Comparison of ENCODE assay signal across 33 cellular contexts in the genomic region with DNA sequence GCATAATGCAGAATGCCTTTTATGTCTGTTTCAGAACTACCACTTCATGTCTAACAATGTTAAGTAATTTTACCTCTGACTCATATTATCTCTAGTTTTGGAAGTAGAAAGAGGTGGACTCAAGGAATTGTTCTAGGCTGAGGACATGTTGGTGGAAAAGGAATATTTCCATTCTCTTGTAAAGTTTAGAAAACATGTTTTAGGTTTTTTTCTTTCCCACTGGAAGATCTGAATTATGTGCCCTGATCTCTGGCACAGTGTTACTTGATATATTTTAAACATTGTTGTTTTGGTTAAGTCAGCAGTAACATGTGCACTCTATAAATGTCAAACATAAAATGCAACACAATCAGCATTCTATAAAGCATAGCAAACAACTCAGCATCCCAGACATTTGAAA.
"Had no signal": no experiment of that assay in that cellular context is flagged by ENCODE, and none has a peak within 500 bp of the region (broad histone marks: within the 10 kb centered on the region; RNA-seq: fewer than 3 reads in every experiment).

No MANE protein-coding gene starts in this region.

- H3K36me3 ChIP-seq: thyroid gland, upper lobe of left lung, vagina had no signal

- H3K4me1 ChIP-seq: thyroid gland, vagina had no signal

- H3K27ac Mint-ChIP-seq: activated CD4-positive, alpha-beta T cell treated with anti-CD3 and anti-CD28 coated beads, Interleukin-2, amount 10 ng/mL, durations not matched to agents 7 days and 5 days; activated CD8-positive, alpha-beta memory T cell treated with anti-CD3 and anti-CD28 coated beads, Interleukin-2, amount 10 ng/mL, durations not matched to agents 7 days and 5 days; activated CD8-positive, alpha-beta T cell treated with anti-CD3 and anti-CD28 coated beads, Interleukin-2, amount 10 ng/mL, durations not matched to agents 7 days and 5 days; activated naive CD4-positive, alpha-beta T cell treated with anti-CD3 and anti-CD28 coated beads, Interleukin-2, amount 50 U/mL, for 24 hours; activated naive CD8-positive, alpha-beta T cell treated with anti-CD3 and anti-CD28 coated beads, Interleukin-2, amount 50 U/mL, for 24 hours; activated T-helper 2 cell treated with anti-CD3 and anti-CD28 coated beads, Interferon-gamma antibody, Interleukin-2, Interleukin-4, amounts not matched to agents 10 μg/mL and 5 μg/mL and 100 μg/mL, durations not matched to agents 14 hours and 24 hours and 36 hours; natural killer cell; progenitor cell of endocrine pancreas; stimulated activated memory B cell treated with anti-CD40 and anti-IgM and Interleukin-4, amounts not matched to agents 10 μg/mL and 1 μg/mL and 100 μg/mL, for 72 hours; stimulated activated naive CD8-positive, alpha-beta T cell treated with anti-CD3 and anti-CD28 coated beads, Interleukin-15, amount 100 ng/mL, for 72 hours; T-helper 17 cell had no signal

- H3K4me3 Mint-ChIP-seq: activated CD4-positive, alpha-beta T cell treated with anti-CD3 and anti-CD28 coated beads, Interleukin-2, amount 10 ng/mL, durations not matched to agents 7 days and 5 days; activated CD8-positive, alpha-beta memory T cell treated with anti-CD3 and anti-CD28 coated beads, Interleukin-2, amount 10 ng/mL, durations not matched to agents 7 days and 5 days; activated CD8-positive, alpha-beta T cell treated with anti-CD3 and anti-CD28 coated beads, Interleukin-2, amount 10 ng/mL, durations not matched to agents 7 days and 5 days; activated naive CD4-positive, alpha-beta T cell treated with anti-CD3 and anti-CD28 coated beads, Interleukin-2, amount 50 U/mL, for 24 hours; activated naive CD8-positive, alpha-beta T cell treated with anti-CD3 and anti-CD28 coated beads, Interleukin-2, amount 50 U/mL, for 24 hours; central memory CD8-positive, alpha-beta T cell; natural killer cell; stimulated activated memory B cell treated with anti-CD40 and anti-IgM and Interleukin-4, amounts not matched to agents 10 μg/mL and 1 μg/mL and 100 μg/mL, for 72 hours; stimulated activated naive CD8-positive, alpha-beta T cell treated with anti-CD3 and anti-CD28 coated beads, Interleukin-15, amount 100 ng/mL, for 72 hours; T-helper 17 cell had no signal

- FAIRE-seq: bronchial epithelial cell, small intestine had no signal

- ATAC-seq: activated CD8-positive, alpha-beta memory T cell treated with anti-CD3 and anti-CD28 coated beads, Interleukin-2, amount 10 ng/mL, durations not matched to agents 7 days and 5 days; activated CD8-positive, alpha-beta T cell treated with anti-CD3 and anti-CD28 coated beads, Interleukin-2, amount 10 ng/mL, durations not matched to agents 7 days and 5 days; activated naive CD8-positive, alpha-beta T cell treated with anti-CD3 and anti-CD28 coated beads, Interleukin-2, amount 50 U/mL, for 24 hours; heart right ventricle; natural killer cell; sciatic nerve; SK-N-SH treated with all-trans-retinoic acid at 6 μM for 48 hours; stimulated activated memory B cell treated with anti-CD40 and anti-IgM and Interleukin-4, amounts not matched to agents 10 μg/mL and 1 μg/mL and 100 μg/mL, for 72 hours; stimulated activated naive CD8-positive, alpha-beta T cell treated with anti-CD3 and anti-CD28 coated beads, Interleukin-15, amount 100 ng/mL, for 72 hours; T-helper 17 cell had no signal

- H3K4me3 ChIP-seq: heart right ventricle, thyroid gland, upper lobe of left lung, vagina had no signal

- H3K27ac ChIP-seq: epithelial cell of prostate, heart right ventricle, thyroid gland, vagina had no signal

- H3K27me3 ChIP-seq: heart right ventricle, thyroid gland, upper lobe of left lung, vagina had no signal

- H3K9me3 ChIP-seq: heart right ventricle, thyroid gland, upper lobe of left lung, vagina had no signal

- DNase-seq: activated CD4-positive, alpha-beta T cell treated with anti-CD3 and anti-CD28 coated beads for 1 hour; activated CD4-positive, alpha-beta T cell treated with anti-CD3 and anti-CD28 coated beads, Interleukin-2, amount 10 ng/mL, durations not matched to agents 7 days and 5 days; activated CD8-positive, alpha-beta memory T cell treated with anti-CD3 and anti-CD28 coated beads, Interleukin-2, amount 10 ng/mL, durations not matched to agents 7 days and 5 days; activated CD8-positive, alpha-beta T cell treated with anti-CD3 and anti-CD28 coated beads, Interleukin-2, amount 10 ng/mL, durations not matched to agents 7 days and 5 days; activated naive CD8-positive, alpha-beta T cell treated with anti-CD3 and anti-CD28 coated beads, Interleukin-2, amount 50 U/mL, for 24 hours; activated T-cell treated with anti-CD3 and anti-CD28 coated beads, Interleukin-2, amount 50 U/mL, for 48 hours; dermis blood vessel endothelial cell; effector CD8-positive, alpha-beta T cell; heart right ventricle; islet precursor cell; mammary epithelial cell; midbrain; natural killer cell; small intestine; stimulated activated CD4-positive, alpha-beta T cell treated with anti-CD3 and anti-CD28 coated beads, Interleukin-1b, Interleukin-23, amount 100 ng/mL, for 48 hours; stimulated activated CD4-positive, alpha-beta T cell treated with anti-CD3 and anti-CD28 coated beads, Interleukin-4, amount 100 ng/mL, for 4 hours; stimulated activated CD8-positive, alpha-beta memory T cell treated with anti-CD3 and anti-CD28 coated beads, Interleukin-4, amount 100 ng/mL, for 48 hours; stimulated activated naive CD8-positive, alpha-beta T cell treated with anti-CD3 and anti-CD28 coated beads, Interleukin-15, amount 100 ng/mL, for 72 hours; substantia nigra; T-helper 17 cell; T1000; thyroid gland; upper lobe of left lung had no signal

- H3K4me1 Mint-ChIP-seq: activated CD4-positive, alpha-beta T cell treated with anti-CD3 and anti-CD28 coated beads, Interleukin-2, amount 10 ng/mL, durations not matched to agents 7 days and 5 days; activated CD8-positive, alpha-beta memory T cell treated with anti-CD3 and anti-CD28 coated beads, Interleukin-2, amount 10 ng/mL, durations not matched to agents 7 days and 5 days; activated naive CD4-positive, alpha-beta T cell treated with anti-CD3 and anti-CD28 coated beads, Interleukin-2, amount 50 U/mL, for 24 hours; activated naive CD8-positive, alpha-beta T cell treated with anti-CD3 and anti-CD28 coated beads, Interleukin-2, amount 50 U/mL, for 24 hours; central memory CD8-positive, alpha-beta T cell; natural killer cell; stimulated activated memory B cell treated with anti-CD40 and anti-IgM and Interleukin-4, amounts not matched to agents 10 μg/mL and 1 μg/mL and 100 μg/mL, for 72 hours; stimulated activated naive CD8-positive, alpha-beta T cell treated with anti-CD3 and anti-CD28 coated beads, Interleukin-15, amount 100 ng/mL, for 72 hours; T-helper 17 cell had no signal

- H3K36me3 Mint-ChIP-seq: activated CD8-positive, alpha-beta memory T cell treated with anti-CD3 and anti-CD28 coated beads, Interleukin-2, amount 10 ng/mL, durations not matched to agents 7 days and 5 days; activated naive CD4-positive, alpha-beta T cell treated with anti-CD3 and anti-CD28 coated beads, Interleukin-2, amount 50 U/mL, for 24 hours; natural killer cell; stimulated activated memory B cell treated with anti-CD40 and anti-IgM and Interleukin-4, amounts not matched to agents 10 μg/mL and 1 μg/mL and 100 μg/mL, for 72 hours had no signal

- H3K27me3 Mint-ChIP-seq: progenitor cell of endocrine pancreas had no signal

- H3K9me3 Mint-ChIP-seq: activated CD4-positive, alpha-beta T cell treated with anti-CD3 and anti-CD28 coated beads, Interleukin-2, amount 10 ng/mL, durations not matched to agents 7 days and 5 days; activated naive CD4-positive, alpha-beta T cell treated with anti-CD3 and anti-CD28 coated beads, Interleukin-2, amount 50 U/mL, for 24 hours; activated naive CD8-positive, alpha-beta T cell treated with anti-CD3 and anti-CD28 coated beads, Interleukin-2, amount 50 U/mL, for 24 hours; activated T-helper 2 cell treated with anti-CD3 and anti-CD28 coated beads, Interferon-gamma antibody, Interleukin-2, Interleukin-4, amounts not matched to agents 10 μg/mL and 5 μg/mL and 100 μg/mL, durations not matched to agents 14 hours and 24 hours and 36 hours; central memory CD8-positive, alpha-beta T cell; natural killer cell; stimulated activated memory B cell treated with anti-CD40 and anti-IgM and Interleukin-4, amounts not matched to agents 10 μg/mL and 1 μg/mL and 100 μg/mL, for 72 hours; stimulated activated naive CD8-positive, alpha-beta T cell treated with anti-CD3 and anti-CD28 coated beads, Interleukin-15, amount 100 ng/mL, for 72 hours had no signal
